ENCODE assay signal across 28 cellular contexts in the genomic region with DNA sequence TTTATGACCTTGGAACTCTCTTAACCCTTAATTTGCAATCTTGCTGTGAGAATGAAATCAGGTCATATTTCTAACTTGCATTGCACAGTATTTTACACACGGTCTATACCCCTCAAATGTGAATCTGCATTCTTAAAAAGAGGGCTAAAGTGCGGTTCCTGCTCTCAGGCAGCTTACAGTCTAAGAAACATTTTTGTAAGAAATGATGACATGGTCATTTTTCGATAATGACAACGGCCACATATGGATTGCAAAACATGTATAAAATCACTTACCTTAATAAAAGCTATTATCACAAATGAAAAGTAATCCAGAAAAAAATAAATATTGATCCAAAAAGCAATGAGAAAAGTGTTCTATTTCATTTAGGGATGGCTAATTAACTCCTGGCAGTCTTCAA. TPM values are rescaled to one million over a fixed set of nuclear protein-coding genes. Genes with fewer than 3 reads are reported as not detected.
DNase-seq lines count a peak whose midpoint lies in the region; ATAC-seq, FAIRE-seq and TF ChIP-seq lines count a peak whose summit lies in the region.
"Had no signal": no experiment of that assay in that cellular context is flagged by ENCODE, and none has a peak within 500 bp of the region (broad histone marks: within the 10 kb centered on the region; RNA-seq: fewer than 3 reads in every experiment).

No MANE protein-coding gene starts in this region.

- H4K20me1 ChIP-seq in HepG2 (ENCODE audit: insufficient read depth, low read length) (no peaks in the 10 kb centered on the region), K562 (replicated peaks; ENCODE audit: control insufficient read depth, insufficient read depth, low read length) (no peaks in the 10 kb centered on the region)
- H4K20me1 ChIP-seq: BLaER1 had no signal

- TF ChIP-seq RAD21 in HepG2 (CRISPR knock-in tag; IDR thresholded peaks at IDR 0.05) (no peak), K562 (CRISPR knock-in tag; conservative IDR thresholded peaks at IDR 0.05 in 1 of 2, IDR thresholded peaks at IDR 0.05 in 1 of 2) (no peak)

- POLR2A ChIA-PET in HepG2 (lab: Yijun Ruan, JAX), result no interaction called here
- POLR2A ChIA-PET in K562 (lab: Yijun Ruan, JAX), result no interaction called here

- in situ Hi-C loops in HepG2 (cut with HindIII; ENCODE audit: extremely low pct_ligation_motif_present, low pct_unique_long_range_greater_than_20kb), result no loop called here
- in situ Hi-C loops in K562 (cut with MboI), result no loop called here

- peaks cover 0 to 3% of the 10 kb centered on the region in 2 experiments; a peak in 1 of 5 replicates for H3K27me3 ChIP-seq in HepG2 (ENCODE audit: control insufficient read depth in 1 of 2, insufficient read depth in 2 of 2, low read length in 2 of 2)
- no peaks in the 10 kb centered on the region for H3K27me3 ChIP-seq in right lobe of liver
- no peaks in the 10 kb centered on the region for H3K27me3 ChIP-seq in K562 (ENCODE audit: control insufficient read depth in 2 of 2, insufficient read depth in 2 of 2, low read length in 2 of 2)
- H3K27me3 ChIP-seq: BE2C, BLaER1 had no signal

- H3K79me2 ChIP-seq in HepG2 (ENCODE audit: insufficient read depth, low read length) (no peaks in the 10 kb centered on the region), K562 (ENCODE audit: control insufficient read depth, insufficient read depth, low read length) (no peaks in the 10 kb centered on the region)

- TF ChIP-seq POLR2A in HepG2 (IDR thresholded peaks at IDR 0.05; ENCODE audit: insufficient read depth in 1 of 2, low read depth in 2 of 2, low read length in 2 of 2), result no peak
- no peak for TF ChIP-seq POLR2A in right lobe of liver (IDR thresholded peaks at IDR 0.05)
- no peak for TF ChIP-seq POLR2A in K562 (conservative IDR thresholded peaks at IDR 0.05)

- H3K4me3 ChIP-seq in HepG2 (replicated peaks in 1 of 3; ENCODE audit: insufficient read depth in 1 of 3, low read depth in 2 of 3, low read length in 3 of 3) (no peak overlapping the region), right lobe of liver (no peak overlapping the region), K562 (no peak overlapping the region)
- H3K4me3 ChIP-seq: BLaER1, GM12878 had no signal

- FAIRE-seq in HepG2 (lab: Jason Lieb, UNC), result no peak
- no peak for FAIRE-seq in K562 (lab: Jason Lieb, UNC)
- FAIRE-seq: GM12878, GM12892, GM18507 had no signal

- BruUV-seq in HepG2 (replicated peaks; lab: Mats Ljungman, UMichigan) (no TSS peak), K562 (replicated peaks; lab: Mats Ljungman, UMichigan) (no TSS peak)

- no peak for DNase-seq in HepG2 (ENCODE audit: low spot score)
- no peak for DNase-seq in right lobe of liver
- DNase-seq in K562 (ENCODE audit: extremely low read depth in 1 of 4, low spot score in 3 of 4), result no peak
- DNase-seq in NCI-H82 (lab: John Stamatoyannopoulos, UW), result no peak
- no peak for DNase-seq in amniotic stem cell (lab: John Stamatoyannopoulos, UW)
- DNase-seq: ACHN; BE2C; C1 segment of cervical spinal cord; CD4-positive, alpha-beta memory T cell; CD4-positive, CD25-positive, alpha-beta regulatory T cell; CD8-positive, alpha-beta memory T cell; COR-L47; DMS 273 treated with DMSO at 0.1 percent for 48 hours; DMS153; DMS53; DMS79; DND-41; EL; GDM1 had no signal

- ATAC-seq in HepG2, result no peak
- ATAC-seq in right lobe of liver, result no peak
- no peak for ATAC-seq in K562
- ATAC-seq: GM12878 had no signal

- TF ChIP-seq EP300 in HepG2 (IDR thresholded peaks at IDR 0.05; ENCODE audit: low read depth in 2 of 2, low read length in 2 of 2), result no peak
- TF ChIP-seq EP300 in HepG2 (CRISPR knock-in tag; IDR thresholded peaks at IDR 0.05; ENCODE audit: borderline replicate concordance), result no peak
- TF ChIP-seq EP300 in K562 (IDR thresholded peaks at IDR 0.05; ENCODE audit: low read length), result no peak

- no peak overlapping the region for H3K9ac ChIP-seq in HepG2 (ENCODE audit: insufficient read depth, low read depth, low read length)
- H3K9ac ChIP-seq in K562 (ENCODE audit: insufficient read depth in 1 of 2, low read depth in 2 of 2, low read length in 2 of 2), result no peak overlapping the region
- H3K9ac ChIP-seq: BLaER1 had no signal

- no peak overlapping the region for H2AFZ ChIP-seq in HepG2 (ENCODE audit: low read length)
- no peak overlapping the region for H2AFZ ChIP-seq in K562 (ENCODE audit: low read depth, low read length)

- H3K4me1 ChIP-seq in HepG2 (ENCODE audit: insufficient read depth, low read length) (no peaks in the 10 kb centered on the region), right lobe of liver (no peaks in the 10 kb centered on the region), K562 (replicated peaks in 1 of 2; ENCODE audit: control insufficient read depth in 2 of 2, insufficient read depth in 2 of 2, low read length in 2 of 2) (no peaks in the 10 kb centered on the region)
- H3K4me1 ChIP-seq: BE2C, BLaER1 had no signal

- H3K36me3 ChIP-seq in HepG2 (replicated peaks in 1 of 2; ENCODE audit: control insufficient read depth in 1 of 2, insufficient read depth in 2 of 2, low read length in 2 of 2), result no peaks in the 10 kb centered on the region
- no peaks in the 10 kb centered on the region for H3K36me3 ChIP-seq in right lobe of liver
- H3K36me3 ChIP-seq in K562 (ENCODE audit: control insufficient read depth, insufficient read depth, low read length), result no peaks in the 10 kb centered on the region
- H3K36me3 ChIP-seq: BE2C, BLaER1 had no signal

- no peaks in the 10 kb centered on the region for H3K9me3 ChIP-seq in HepG2 (ENCODE audit: low read length)
- no peaks in the 10 kb centered on the region for H3K9me3 ChIP-seq in right lobe of liver
- no peaks in the 10 kb centered on the region for H3K9me3 ChIP-seq in K562 (replicated peaks; ENCODE audit: control insufficient read depth, insufficient read depth, low read depth, low read length)
- H3K9me3 ChIP-seq: BE2C, BLaER1 had no signal

- CTCF ChIA-PET in HepG2 (lab: Yijun Ruan, JAX; ENCODE audit: low intra/inter-chr PET ratio, low total read pairs) (no interaction called here), K562 (lab: Yijun Ruan, JAX; ENCODE audit: low intra/inter-chr PET ratio) (no interaction called here)

- intact Hi-C loops in HepG2 (cut with micrococcal nuclease; ENCODE audit: unreplicated experiment), result no loop called here
- intact Hi-C loops in right lobe of liver (cut with DNase I), result no loop called here
- intact Hi-C loops in K562 (cut with micrococcal nuclease), result no loop called here

- 29% methylated on average over 4 of the region's 4 CpGs for WGBS in HepG2 (ENCODE audit: low lambda C conversion rate)
- 74% methylated on average over 4 of the region's 4 CpGs for WGBS in right lobe of liver (ENCODE audit: insufficient coverage, low coverage, low lambda C conversion rate, missing lambda C conversion rate)
- WGBS in K562 (ENCODE audit: insufficient coverage, low coverage, missing lambda C conversion rate), result 2% methylated on average over 4 of the region's 4 CpGs

- H3K4me2 ChIP-seq in HepG2 (ENCODE audit: low read depth, low read length) (no peak overlapping the region), K562 (ENCODE audit: insufficient read depth, low read length) (no peak overlapping the region)
- H3K4me2 ChIP-seq: BLaER1 had no signal

- no peak for TF ChIP-seq CTCF in HepG2 (CRISPR knock-in tag; IDR thresholded peaks at IDR 0.05)
- no peak for TF ChIP-seq CTCF in right lobe of liver (IDR thresholded peaks at IDR 0.05)
- no peak for TF ChIP-seq CTCF in K562 (IDR thresholded peaks at IDR 0.05 in 2 of 3, conservative IDR thresholded peaks at IDR 0.05 in 1 of 3; ENCODE audit: insufficient read depth in 2 of 3, low read depth in 1 of 3, low read length in 3 of 3)

- H3K9me1 ChIP-seq in K562 (ENCODE audit: control insufficient read depth, insufficient read depth, low read length), result no peaks in the 10 kb centered on the region

- H3K27ac ChIP-seq in HepG2 (ENCODE audit: extremely low read length, insufficient read depth, low read length) (no peak overlapping the region), right lobe of liver (no peak overlapping the region), K562 (ENCODE audit: extremely low read depth, low read depth, low read length) (no peak overlapping the region)
- H3K27ac ChIP-seq: 22Rv1, BLaER1 had no signal

RNA-seq across cellular contexts. Expression of a gene that starts 24.8 kb away (rescaled TPM):
- total RNA-seq in HepG2 (2016; rRNA removed; fragmentation: Illumina TruSeq; extraction: Trizol) (not detected in 2 replicates), right lobe of liver (under 1 TPM in 3 of 6 experiments, not detected in 3; 0.10 to 0.35 (median 0.33) TPM), K562 (2014; rRNA removed) (not detected in 2 replicates), K562 (2014; rRNA removed; fragmentation: Illumina TruSeq; extraction: Trizol) (not detected in 2 replicates), K562 (2015; rRNA removed; fragmentation: Illumina TruSeq; extraction: Trizol) (not detected in 2 replicates), K562 (2021) (not detected in 2 replicates)
- total RNA-seq in HepG2 (2016; cell fraction: cytosol; rRNA removed; fragmentation: Illumina TruSeq; extraction: Trizol; ENCODE audit: low read depth), result not detected in 2 replicates
- not detected in 2 replicates for total RNA-seq in HepG2 (2016; cell fraction: insoluble cytoplasmic fraction; rRNA removed; fragmentation: Illumina TruSeq; extraction: Trizol)
- total RNA-seq in HepG2 (2016; cell fraction: membrane; rRNA removed; fragmentation: Illumina TruSeq; extraction: Trizol), result not detected in 2 replicates
- total RNA-seq in HepG2 (2016; cell fraction: nucleus; rRNA removed; fragmentation: Illumina TruSeq; extraction: Trizol), result not detected in 2 replicates
- polyA plus RNA-seq in HepG2 (2011; rRNA removed) (not detected in 2 replicates), K562 (2011; rRNA removed) (not detected in 2 replicates), K562 (2014; fragmentation: Illumina TruSeq; extraction: Trizol) (not detected in 2 replicates), K562 (2014; fragmentation: Nextera tagmentation; extraction: Ambion mirVana) (not detected), K562 (2014; rRNA removed) (not detected in 2 replicates)
- not detected in 2 replicates for polyA plus RNA-seq in HepG2 (2011; cell fraction: cytosol; rRNA removed)
- not detected in 2 replicates for polyA plus RNA-seq in HepG2 (2011; cell fraction: nucleus; rRNA removed)
- not detected in 2 replicates for polyA plus RNA-seq in HepG2 (2012)
- polyA plus RNA-seq in HepG2 (2016; cell fraction: cytosol; fragmentation: Illumina TruSeq; extraction: Trizol; ENCODE audit: low read depth), result not detected in 2 replicates
- not detected in 2 replicates for polyA plus RNA-seq in HepG2 (2016; cell fraction: insoluble cytoplasmic fraction; fragmentation: Illumina TruSeq; extraction: Trizol; ENCODE audit: low read depth)
- not detected in 2 replicates for polyA plus RNA-seq in HepG2 (2016; cell fraction: membrane; fragmentation: Illumina TruSeq; extraction: Trizol; ENCODE audit: low read depth)
- not detected in 2 replicates for polyA plus RNA-seq in HepG2 (2016; cell fraction: nucleus; fragmentation: Illumina TruSeq; extraction: Trizol; ENCODE audit: insufficient read depth, low read depth)
- polyA minus RNA-seq in HepG2 (2011; rRNA and poly(A)+ RNA removed; ENCODE audit: low replicate concordance), result not detected in 2 replicates
- polyA minus RNA-seq in HepG2 (2011; cell fraction: cytosol; rRNA and poly(A)+ RNA removed), result not detected in 2 replicates
- not detected in 2 replicates for polyA minus RNA-seq in HepG2 (2011; cell fraction: nucleus; rRNA and poly(A)+ RNA removed)
- total RNA-seq in K562 (2011; cell fraction: chromatin; rRNA removed; ENCODE audit: low replicate concordance), result not detected in 2 replicates
- not detected in 2 replicates for total RNA-seq in K562 (2011; cell fraction: nucleolus; rRNA removed)
- total RNA-seq in K562 (2011; cell fraction: nucleoplasm; rRNA removed), result not detected in 2 replicates
- not detected in 2 replicates for polyA plus RNA-seq in K562 (2011; cell fraction: cytosol; rRNA removed)
- not detected in 2 replicates for polyA plus RNA-seq in K562 (2011; cell fraction: nucleus; rRNA removed)
- not detected in 2 replicates for polyA plus RNA-seq in K562 (2012)
- not detected in 2 replicates for polyA minus RNA-seq in K562 (2011; rRNA and poly(A)+ RNA removed)
- not detected in 2 replicates for polyA minus RNA-seq in K562 (2011; cell fraction: cytosol; rRNA and poly(A)+ RNA removed)
- polyA minus RNA-seq in K562 (2011; cell fraction: nucleus; rRNA and poly(A)+ RNA removed), result not detected in 2 replicates
- total RNA-seq: A172; A673; CD4-positive, alpha-beta memory T cell; CD4-positive, CD25-positive, alpha-beta regulatory T cell; CD8-positive, alpha-beta memory T cell; G401 had no signal
- polyA plus RNA-seq: AG04450; CD4-positive, alpha-beta memory T cell; CD4-positive, CD25-positive, alpha-beta regulatory T cell; CD8-positive, alpha-beta memory T cell had no signal
